ENCODE assay signal across 8 cellular contexts in genomic region chr17:78174332-78174869, GRCh38. TPM values are rescaled to one million over a fixed set of nuclear protein-coding genes. Genes with fewer than 3 reads are reported as not detected.
A peak's percentile ranks its signal among the peaks of the same experiment; 100 is the strongest.
DNase-seq lines count a peak whose midpoint lies in the region; TF ChIP-seq lines count a peak whose summit lies in the region.

No MANE protein-coding gene starts in this region.

- peak overlapping the region; percentile 47 to 100 (median 72) for H3K4me2 ChIP-seq in BLaER1 treated with 17β-estradiol and CSF1 and Interleukin-3, amounts not matched to agents 10 nM and 100 nM

- peak overlapping the region; percentile 36 to 68 (median 54); a peak in 18 of 22 replicates for H3K9ac ChIP-seq in BLaER1 treated with 17β-estradiol and CSF1 and Interleukin-3, amounts not matched to agents 10 nM and 100 nM
- H3K9ac ChIP-seq in muscle layer of colon (ENCODE audit: low read length), result no peak overlapping the region

- H3K9me3 ChIP-seq in BLaER1 treated with 17β-estradiol and CSF1 and Interleukin-3, amounts not matched to agents 10 nM and 100 nM (replicated peaks in 1 of 11), result no peaks in the 10 kb centered on the region
- H3K9me3 ChIP-seq in muscle layer of colon (ENCODE audit: low read length), result no peaks in the 10 kb centered on the region

- peak overlapping the region; percentile 50 to 74 (median 61) for H3K27ac ChIP-seq in BLaER1 treated with 17β-estradiol and CSF1 and Interleukin-3, amounts not matched to agents 10 nM and 100 nM
- peak overlapping the region; percentile 9 for H3K27ac ChIP-seq in muscle layer of colon (ENCODE audit: low read depth, low read length)

- TF ChIP-seq CTCF in GM13977 (IDR thresholded peaks at IDR 0.05; ENCODE audit: extremely low read depth, insufficient read depth, missing control alignments), result no peak

- in situ Hi-C loops in GM13977 (cut with MboI; ENCODE audit: low pct_unique_long_range_greater_than_20kb, low sequenced_read_pairs, unreplicated experiment), result no loop called here

- H3K4me1 ChIP-seq in BLaER1 treated with 17β-estradiol and CSF1 and Interleukin-3, amounts not matched to agents 10 nM and 100 nM, result peaks cover 61 to 94% (median 81%) of the 10 kb centered on the region in 10 experiments
- H3K4me1 ChIP-seq in muscle layer of colon (ENCODE audit: insufficient read depth, low read length), result peaks cover 50% of the 10 kb centered on the region

- DNase-seq in NCI-H2029 treated with DMSO at 0.1 percent for 48 hours (lab: John Stamatoyannopoulos, UW) (peak; percentile 34), cerebellum (ENCODE audit: low spot score) (peak; percentile 91), GM13977 (ENCODE audit: low spot score) (no peak), GDM1 (lab: John Stamatoyannopoulos, UW) (no peak)
- no peak for DNase-seq in stimulated activated CD4-positive, alpha-beta T cell treated with anti-CD3 and anti-CD28 coated beads, Interleukin-4, amount 100 ng/mL, for 24 hours
- DNase-seq in stimulated activated naive CD4-positive, alpha-beta T cell treated with Interleukin-2 at 50 U/mL for 16 hours (lab: John Stamatoyannopoulos, UW), result no peak

- no peaks in the 10 kb centered on the region for H3K27me3 ChIP-seq in BLaER1 treated with 17β-estradiol and CSF1 and Interleukin-3, amounts not matched to agents 10 nM and 100 nM
- no peaks in the 10 kb centered on the region for H3K27me3 ChIP-seq in muscle layer of colon (ENCODE audit: control insufficient read depth in 1 of 2, insufficient read depth in 2 of 2, low read length in 2 of 2)

- H3K36me3 ChIP-seq in BLaER1 treated with 17β-estradiol and CSF1 and Interleukin-3, amounts not matched to agents 10 nM and 100 nM, result peaks cover 24 to 80% (median 58%) of the 10 kb centered on the region in 11 experiments; a peak in 21 of 22 replicates
- no peaks in the 10 kb centered on the region for H3K36me3 ChIP-seq in muscle layer of colon (ENCODE audit: insufficient read depth, low read length)

- peaks cover 13 to 74% (median 50%) of the 10 kb centered on the region in 11 experiments for H4K20me1 ChIP-seq in BLaER1 treated with 17β-estradiol and CSF1 and Interleukin-3, amounts not matched to agents 10 nM and 100 nM

- no peak overlapping the region; a peak in 2 of 20 replicates for H3K4me3 ChIP-seq in BLaER1 treated with 17β-estradiol and CSF1 and Interleukin-3, amounts not matched to agents 10 nM and 100 nM
- H3K4me3 ChIP-seq in muscle layer of colon (ENCODE audit: low read depth in 1 of 2, low read length in 2 of 2), result no peak overlapping the region

RNA-seq across cellular contexts. Expression of gene SYNGR2, which starts 6.0 kb away (rescaled TPM):
- total RNA-seq in cerebellum, result 6.5 TPM

RNA-seq across cellular contexts. Expression of gene TK1, which starts 12.5 kb away (rescaled TPM):
- 9.6 TPM for total RNA-seq in cerebellum

RNA-seq across cellular contexts. Expression of gene AFMID, which starts 12.8 kb away (rescaled TPM):
- 27.6 TPM for total RNA-seq in cerebellum

RNA-seq across cellular contexts. Expression of gene C17orf99, which starts 28.2 kb away (rescaled TPM):
- 0.09 TPM for total RNA-seq in cerebellum

RNA-seq across cellular contexts. Expression of gene BIRC5, which starts 39.7 kb away (rescaled TPM):
- total RNA-seq in cerebellum, result 17.6 TPM

Comparison
In these comparisons a context has a peak if more than half of its experiments do, and no peak if none do; other contexts are left out.
1. DNase-seq: peak in NCI-H2029 treated with DMSO at 0.1 percent for 48 hours (single experiment) and cerebellum (single experiment); none in stimulated activated CD4-positive, alpha-beta T cell treated with anti-CD3 and anti-CD28 coated beads, Interleukin-4, amount 100 ng/mL, for 24 hours (single experiment), stimulated activated naive CD4-positive, alpha-beta T cell treated with Interleukin-2 at 50 U/mL for 16 hours (single experiment), GM13977 (single experiment) and GDM1 (single experiment).